In the genomic region with DNA sequence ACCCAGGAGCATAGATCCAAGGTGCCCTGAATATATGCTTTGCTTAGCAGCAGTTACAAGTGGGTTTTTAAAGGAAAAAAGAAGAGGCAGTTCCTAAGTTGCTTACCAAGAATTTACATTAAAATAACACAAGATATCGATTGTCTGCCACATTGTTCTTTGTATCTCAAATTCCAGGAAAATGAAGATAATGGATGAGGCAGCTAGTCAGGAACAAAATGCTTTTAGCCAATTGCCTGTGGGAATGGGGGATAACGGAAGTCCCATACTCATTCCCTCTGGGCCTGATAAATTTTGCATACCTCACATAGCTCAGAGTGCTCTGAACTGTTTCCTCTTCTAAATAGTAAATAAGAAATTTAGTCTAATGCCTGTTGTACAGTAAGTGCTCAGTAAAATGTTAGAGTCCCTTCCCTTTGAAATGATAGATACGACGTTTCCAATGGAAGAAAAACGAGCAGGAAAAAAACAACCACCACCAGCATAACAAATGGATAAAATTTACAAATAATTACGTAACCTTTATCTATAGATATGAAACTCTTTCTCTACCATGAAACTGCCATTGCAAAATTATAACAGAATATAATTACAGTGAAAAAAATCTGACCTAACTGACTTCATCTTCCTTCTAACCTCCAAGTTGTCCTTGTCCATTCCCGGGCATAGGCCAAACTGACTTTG, we compare ENCODE assay signal across 1 cellular context.
TF ChIP-seq lines count a peak whose summit lies in the region.

No MANE protein-coding gene starts in this region.

TF ChIP-seq in K562, 482 proteins besides CTCF, POLR2A, EP300 and RAD21 (continued from another document):
- TF ChIP-seq PTRF (tag; IDR thresholded peaks at IDR 0.05) (0 out of 2 replicates have a peak, but pooled peaks have one; percentile 28), CBFA2T3 (IDR thresholded peaks at IDR 0.05) (peak; percentile 21; the same call in 1 of the 2 replicates), SP1 (CRISPR knock-in tag; IDR thresholded peaks at IDR 0.05) (no peak), SNIP1 (IDR thresholded peaks at IDR 0.05; ENCODE audit: low read depth) (no peak), CEBPB (tag; IDR thresholded peaks at IDR 0.05) (peak; percentile 68), ARID1B (IDR thresholded peaks at IDR 0.05) (peak; percentile 40; the same call in 1 of the 2 replicates), ZNF217 (CRISPR knock-in tag; IDR thresholded peaks at IDR 0.05) (no peak), ZFPM2 (CRISPR knock-in tag; IDR thresholded peaks at IDR 0.05) (no peak), BMI1 (IDR thresholded peaks at IDR 0.05; ENCODE audit: low read length) (no peak), SOX6 (IDR thresholded peaks at IDR 0.05) (peak; percentile 43; the same call in 1 of the 2 replicates), ZNF780A (CRISPR knock-in tag; IDR thresholded peaks at IDR 0.05) (no peak), CEBPG (CRISPR knock-in tag; IDR thresholded peaks at IDR 0.05) (no peak), CEBPG (tag; conservative IDR thresholded peaks at IDR 0.05 in 1 of 2, IDR thresholded peaks at IDR 0.05 in 1 of 2) (peak; percentile 45 to 53; a peak in 2 of 4 replicates)
- TF ChIP-seq, protein P1, sequence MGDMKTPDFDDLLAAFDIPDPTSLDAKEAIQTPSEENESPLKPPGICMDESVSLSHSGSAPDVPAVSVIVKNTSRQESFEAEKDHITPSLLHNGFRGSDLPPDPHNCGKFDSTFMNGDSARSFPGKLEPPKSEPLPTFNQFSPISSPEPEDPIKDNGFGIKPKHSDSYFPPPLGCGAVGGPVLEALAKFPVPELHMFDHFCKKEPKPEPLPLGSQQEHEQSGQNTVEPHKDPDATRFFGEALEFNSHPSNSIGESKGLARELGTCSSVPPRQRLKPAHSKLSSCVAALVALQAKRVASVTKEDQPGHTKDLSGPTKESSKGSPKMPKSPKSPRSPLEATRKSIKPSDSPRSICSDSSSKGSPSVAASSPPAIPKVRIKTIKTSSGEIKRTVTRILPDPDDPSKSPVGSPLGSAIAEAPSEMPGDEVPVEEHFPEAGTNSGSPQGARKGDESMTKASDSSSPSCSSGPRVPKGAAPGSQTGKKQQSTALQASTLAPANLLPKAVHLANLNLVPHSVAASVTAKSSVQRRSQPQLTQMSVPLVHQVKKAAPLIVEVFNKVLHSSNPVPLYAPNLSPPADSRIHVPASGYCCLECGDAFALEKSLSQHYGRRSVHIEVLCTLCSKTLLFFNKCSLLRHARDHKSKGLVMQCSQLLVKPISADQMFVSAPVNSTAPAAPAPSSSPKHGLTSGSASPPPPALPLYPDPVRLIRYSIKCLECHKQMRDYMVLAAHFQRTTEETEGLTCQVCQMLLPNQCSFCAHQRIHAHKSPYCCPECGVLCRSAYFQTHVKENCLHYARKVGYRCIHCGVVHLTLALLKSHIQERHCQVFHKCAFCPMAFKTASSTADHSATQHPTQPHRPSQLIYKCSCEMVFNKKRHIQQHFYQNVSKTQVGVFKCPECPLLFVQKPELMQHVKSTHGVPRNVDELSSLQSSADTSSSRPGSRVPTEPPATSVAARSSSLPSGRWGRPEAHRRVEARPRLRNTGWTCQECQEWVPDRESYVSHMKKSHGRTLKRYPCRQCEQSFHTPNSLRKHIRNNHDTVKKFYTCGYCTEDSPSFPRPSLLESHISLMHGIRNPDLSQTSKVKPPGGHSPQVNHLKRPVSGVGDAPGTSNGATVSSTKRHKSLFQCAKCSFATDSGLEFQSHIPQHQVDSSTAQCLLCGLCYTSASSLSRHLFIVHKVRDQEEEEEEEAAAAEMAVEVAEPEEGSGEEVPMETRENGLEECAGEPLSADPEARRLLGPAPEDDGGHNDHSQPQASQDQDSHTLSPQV (IDR thresholded peaks at IDR 0.05), result 0 out of 2 replicates have a peak, but pooled peaks have one; percentile 19
- TF ChIP-seq, protein P2, sequence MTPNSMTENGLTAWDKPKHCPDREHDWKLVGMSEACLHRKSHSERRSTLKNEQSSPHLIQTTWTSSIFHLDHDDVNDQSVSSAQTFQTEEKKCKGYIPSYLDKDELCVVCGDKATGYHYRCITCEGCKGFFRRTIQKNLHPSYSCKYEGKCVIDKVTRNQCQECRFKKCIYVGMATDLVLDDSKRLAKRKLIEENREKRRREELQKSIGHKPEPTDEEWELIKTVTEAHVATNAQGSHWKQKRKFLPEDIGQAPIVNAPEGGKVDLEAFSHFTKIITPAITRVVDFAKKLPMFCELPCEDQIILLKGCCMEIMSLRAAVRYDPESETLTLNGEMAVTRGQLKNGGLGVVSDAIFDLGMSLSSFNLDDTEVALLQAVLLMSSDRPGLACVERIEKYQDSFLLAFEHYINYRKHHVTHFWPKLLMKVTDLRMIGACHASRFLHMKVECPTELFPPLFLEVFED (CRISPR knock-in tag; conservative IDR thresholded peaks at IDR 0.05), result no peak
TF ChIP-seq in K562: peak in this region for 8.
